Comparison of ENCODE assay signal across 19 cellular contexts in the genomic region with DNA sequence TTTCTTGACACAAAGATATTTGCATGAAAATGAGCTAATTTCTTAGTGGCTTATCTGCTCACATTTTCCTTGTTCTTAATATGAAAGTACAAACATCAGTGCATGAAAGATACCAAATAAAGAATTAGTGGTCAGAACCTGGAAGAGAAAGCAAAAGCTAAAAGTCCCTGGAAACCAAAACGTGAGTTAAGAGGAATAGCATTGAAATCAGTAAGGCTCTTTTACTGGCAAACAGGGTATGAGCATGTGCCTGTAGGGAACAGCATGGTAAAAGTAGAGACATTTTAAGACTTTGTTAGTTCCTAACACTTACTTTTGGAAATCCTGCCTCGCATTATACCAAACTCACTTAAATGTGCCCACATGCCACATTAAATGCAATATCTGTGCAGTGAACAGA. TPM values are rescaled to one million over a fixed set of nuclear protein-coding genes. Genes with fewer than 3 reads are reported as not detected.
DNase-seq lines count a peak whose midpoint lies in the region; ATAC-seq and TF ChIP-seq lines count a peak whose summit lies in the region.
"Had no signal": no experiment of that assay in that cellular context is flagged by ENCODE, and none has a peak within 500 bp of the region (broad histone marks: within the 10 kb centered on the region; RNA-seq: fewer than 3 reads in every experiment).

No MANE protein-coding gene starts in this region.

- no peak overlapping the region for H3K23ac ChIP-seq in mesendoderm (ENCODE audit: low read length)

- H3K27ac ChIP-seq in left lung = no peak overlapping the region
- H3K27ac ChIP-seq in mesendoderm (ENCODE audit: low read depth, low read length) = no peak overlapping the region
- H3K27ac ChIP-seq: 22Rv1, SJSA1 had no signal

- no peak overlapping the region for H3K9ac ChIP-seq in mesendoderm (ENCODE audit: low read length)

- no peak overlapping the region for H3K4ac ChIP-seq in mesendoderm (ENCODE audit: low read depth, low read length)

- no peak overlapping the region for H3K18ac ChIP-seq in mesendoderm (ENCODE audit: low read length)

- H2AK5ac ChIP-seq in mesendoderm (ENCODE audit: low read length) = no peak overlapping the region

- H4K8ac ChIP-seq in mesendoderm (ENCODE audit: low read depth, low read length) = no peak overlapping the region

- no peak overlapping the region for H2BK5ac ChIP-seq in mesendoderm (ENCODE audit: low read length)

- peak; percentile 47 for ATAC-seq in left lung
- ATAC-seq in GM19351 (IDR thresholded peaks at IDR 0.05; ENCODE audit: unreplicated experiment) = no peak
- ATAC-seq: GM23338, HCT116 had no signal

- no peaks in the 10 kb centered on the region for H3K79me1 ChIP-seq in mesendoderm (ENCODE audit: low read length)

- WGBS in mesendoderm (ENCODE audit: extremely low coverage, insufficient coverage, low lambda C conversion rate) = no CpG with 5 or more reads among the region's 2 CpGs

- no peak overlapping the region for H3K56ac ChIP-seq in mesendoderm (ENCODE audit: low read length)

- no peak overlapping the region for H2BK120ac ChIP-seq in mesendoderm (ENCODE audit: low read depth, low read length)

- no peaks in the 10 kb centered on the region for H3K36me3 ChIP-seq in left lung
- no peaks in the 10 kb centered on the region for H3K36me3 ChIP-seq in mesendoderm (ENCODE audit: control insufficient read depth, insufficient read depth, low read length)
- H3K36me3 ChIP-seq: SJSA1 had no signal

- H4K5ac ChIP-seq in mesendoderm (ENCODE audit: low read length) = no peak overlapping the region

- H3K4me3 ChIP-seq in left lung (no peak overlapping the region), mesendoderm (ENCODE audit: low read length) (no peak overlapping the region)
- H3K4me3 ChIP-seq: GM23338, SJSA1 had no signal

- TF ChIP-seq CTCF in left lung (IDR thresholded peaks at IDR 0.05) = no peak

- H3K4me1 ChIP-seq in left lung (no peaks in the 10 kb centered on the region), mesendoderm (ENCODE audit: control insufficient read depth, low read depth, low read length) (peaks cover 1% of the 10 kb centered on the region)
- H3K4me1 ChIP-seq: SJSA1 had no signal

- H3K27me3 ChIP-seq in left lung (no peaks in the 10 kb centered on the region), mesendoderm (ENCODE audit: insufficient read depth, low read length, poor library complexity) (no peaks in the 10 kb centered on the region)
- H3K27me3 ChIP-seq: SJSA1 had no signal

- no peaks in the 10 kb centered on the region for H3K79me2 ChIP-seq in mesendoderm (ENCODE audit: control insufficient read depth, insufficient read depth, low read length)

- no peak overlapping the region for H2BK15ac ChIP-seq in mesendoderm (replicated peaks; ENCODE audit: low read depth)

- H3K4me2 ChIP-seq in mesendoderm (ENCODE audit: low read length) = no peak overlapping the region
- H3K4me2 ChIP-seq: GM23338 had no signal

- H3K9me3 ChIP-seq in left lung = no peaks in the 10 kb centered on the region
- H3K9me3 ChIP-seq: SJSA1 had no signal

- DNase-seq in DMS 273 (lab: John Stamatoyannopoulos, UW; ENCODE audit: unreplicated experiment) = peak; percentile 6
- DNase-seq in DMS 273 treated with DMSO at 0.1 percent for 48 hours (lab: John Stamatoyannopoulos, UW) = no peak
- peak; percentile 22 for DNase-seq in astrocyte of the hippocampus (ENCODE audit: low read depth, low spot score)
- no peak for DNase-seq in left lung
- DNase-seq in medulla oblongata (ENCODE audit: extremely low spot score) = no peak
- DNase-seq in mesendoderm = no peak
- DNase-seq in HPDE6-E6E7 (ENCODE audit: extremely low spot score) = no peak
- DNase-seq: GDM1, KBM-7, NCI-H1417, NCI-H187, NCI-H2107, NCI-H510A, NCI-H774 had no signal

- intact Hi-C loops in left lung (cut with DNase I) = no loop called here

RNA-seq across cellular contexts. Expression of a gene that starts 31.9 kb away (rescaled TPM):
- total RNA-seq in left lung = 10 to 100 TPM; 13.9 to 16.0 TPM
- 40.1 TPM for polyA plus RNA-seq in mesendoderm (2013, experiment 1 of 2)
- 40.1 TPM for polyA plus RNA-seq in mesendoderm (2013, experiment 2 of 2)

Comparison
In these comparisons a context has a peak if more than half of its experiments do, and no peak if none do; other contexts are left out.
1. DNase-seq: peak in DMS 273 (single experiment) and astrocyte of the hippocampus (single experiment); none in DMS 273 treated with DMSO at 0.1 percent for 48 hours (single experiment), left lung (0 of 2), medulla oblongata (single experiment), mesendoderm (single experiment) and HPDE6-E6E7 (single experiment).